Comparison of ENCODE assay signal across 27 cellular contexts in genomic region chr16:15415411-15416070, GRCh38. TPM values are rescaled to one million over a fixed set of nuclear protein-coding genes. Genes with fewer than 3 reads are reported as not detected.
DNase-seq lines count a peak whose midpoint lies in the region; ATAC-seq, FAIRE-seq and TF ChIP-seq lines count a peak whose summit lies in the region.
"Had no signal": no experiment of that assay in that cellular context is flagged by ENCODE, and none has a peak within 500 bp of the region (broad histone marks: within the 10 kb centered on the region; RNA-seq: fewer than 3 reads in every experiment).

No MANE protein-coding gene starts in this region.

- FAIRE-seq in HepG2 (lab: Jason Lieb, UNC) = no peak
- FAIRE-seq: A204.1, endothelial cell of umbilical vein, frontal cortex, GM12891, islet of Langerhans had no signal

- WGBS in HepG2 (ENCODE audit: low lambda C conversion rate) = 72% methylated on average over 6 of the region's 6 CpGs
- WGBS in right lobe of liver (ENCODE audit: insufficient coverage, low coverage, low lambda C conversion rate, missing lambda C conversion rate) = 77% methylated on average over 6 of the region's 6 CpGs
- WGBS in ovary, 3 donors = 65 to 69% (median 67%) methylated on average over 6 of the region's 6 CpGs
- WGBS in body of pancreas, 2 donors = 68 to 69% methylated on average over 6 of the region's 6 CpGs

- TF ChIP-seq EP300 in HepG2 (IDR thresholded peaks at IDR 0.05; ENCODE audit: low read depth in 2 of 2, low read length in 2 of 2) = no peak
- no peak for TF ChIP-seq EP300 in HepG2 (CRISPR knock-in tag; IDR thresholded peaks at IDR 0.05; ENCODE audit: borderline replicate concordance)
- no peak for TF ChIP-seq EP300 in ovary (IDR thresholded peaks at IDR 0.05)

- in situ Hi-C loops in HepG2 (cut with HindIII; ENCODE audit: extremely low pct_ligation_motif_present, low pct_unique_long_range_greater_than_20kb) = no loop called here

- TF ChIP-seq POLR2A in HepG2 (IDR thresholded peaks at IDR 0.05; ENCODE audit: insufficient read depth in 1 of 2, low read depth in 2 of 2, low read length in 2 of 2) (no peak), right lobe of liver (IDR thresholded peaks at IDR 0.05) (no peak), ovary (IDR thresholded peaks at IDR 0.05) (no peak), body of pancreas (IDR thresholded peaks at IDR 0.05) (no peak)

- CTCF ChIA-PET in HepG2 (lab: Yijun Ruan, JAX; ENCODE audit: low intra/inter-chr PET ratio, low total read pairs) = no interaction called here
- CTCF ChIA-PET in GM10248 (lab: Yijun Ruan, JAX) = no interaction called here

- TF ChIP-seq CTCF in HepG2 (CRISPR knock-in tag; IDR thresholded peaks at IDR 0.05) (no peak), right lobe of liver (IDR thresholded peaks at IDR 0.05) (no peak), GM10248 (IDR thresholded peaks at IDR 0.05; ENCODE audit: control extremely low read depth, extremely low read depth, low read depth, missing control alignments) (no peak), ovary (IDR thresholded peaks at IDR 0.05) (no peak), body of pancreas (IDR thresholded peaks at IDR 0.05) (no peak)

- H3K36me3 ChIP-seq in HepG2 (replicated peaks in 1 of 2; ENCODE audit: control insufficient read depth in 1 of 2, insufficient read depth in 2 of 2, low read length in 2 of 2) (no peaks in the 10 kb centered on the region), right lobe of liver (no peaks in the 10 kb centered on the region), ovary (no peaks in the 10 kb centered on the region), body of pancreas (replicated peaks in 1 of 2; ENCODE audit: insufficient read depth in 1 of 2, low read depth in 2 of 2) (no peaks in the 10 kb centered on the region)
- H3K36me3 ChIP-seq: cardiac muscle cell had no signal

- no peak overlapping the region for H2AFZ ChIP-seq in HepG2 (ENCODE audit: low read length)

- H3K9me3 ChIP-seq in HepG2 (ENCODE audit: low read length) (no peaks in the 10 kb centered on the region), right lobe of liver (no peaks in the 10 kb centered on the region), ovary (no peaks in the 10 kb centered on the region), body of pancreas (no peaks in the 10 kb centered on the region)

- H3K27ac ChIP-seq in HepG2 (ENCODE audit: extremely low read length, insufficient read depth, low read length) (no peak overlapping the region), right lobe of liver (no peak overlapping the region), epithelial cell of prostate (peak overlapping the region; percentile 51), ovary (no peak overlapping the region), body of pancreas (no peak overlapping the region)
- H3K27ac ChIP-seq: cardiac muscle cell, KMS-11 had no signal

- no peaks in the 10 kb centered on the region for H3K79me2 ChIP-seq in HepG2 (ENCODE audit: insufficient read depth, low read length)

- H4K20me1 ChIP-seq in HepG2 (ENCODE audit: insufficient read depth, low read length) = no peaks in the 10 kb centered on the region

- H3K27me3 ChIP-seq in HepG2 (ENCODE audit: control insufficient read depth in 1 of 2, insufficient read depth in 2 of 2, low read length in 2 of 2) = no peaks in the 10 kb centered on the region
- H3K27me3 ChIP-seq in right lobe of liver = no peaks in the 10 kb centered on the region
- H3K27me3 ChIP-seq in ovary = no peaks in the 10 kb centered on the region
- no peaks in the 10 kb centered on the region for H3K27me3 ChIP-seq in body of pancreas
- H3K27me3 ChIP-seq: cardiac muscle cell had no signal

- no peak overlapping the region for H3K9ac ChIP-seq in HepG2 (ENCODE audit: insufficient read depth, low read depth, low read length)
- H3K9ac ChIP-seq: KMS-11 had no signal

- no peak overlapping the region for H3K4me3 ChIP-seq in HepG2 (replicated peaks in 1 of 3; ENCODE audit: insufficient read depth in 1 of 3, low read depth in 2 of 3, low read length in 3 of 3)
- H3K4me3 ChIP-seq in right lobe of liver = no peak overlapping the region
- no peak overlapping the region for H3K4me3 ChIP-seq in ovary
- H3K4me3 ChIP-seq in body of pancreas = no peak overlapping the region
- H3K4me3 ChIP-seq: cardiac muscle cell had no signal

- intact Hi-C loops in HepG2 (cut with micrococcal nuclease; ENCODE audit: unreplicated experiment) (no loop called here), right lobe of liver (cut with DNase I) (no loop called here), ovary (cut with DNase I) (no loop called here), body of pancreas (cut with DNase I) (no loop called here)

- H3K4me2 ChIP-seq in HepG2 (ENCODE audit: low read depth, low read length) = no peak overlapping the region
- H3K4me2 ChIP-seq: KMS-11 had no signal

- POLR2A ChIA-PET in HepG2 (lab: Yijun Ruan, JAX) (interaction anchor here (1.8 kb wide), 1 partner anchor 18 kb away, joined by 4 read pairs; no protein-coding TSS in a partner anchor), GM10248 (lab: Yijun Ruan, JAX) (no interaction called here)

- H3K4me1 ChIP-seq in HepG2 (ENCODE audit: insufficient read depth, low read length) (peaks cover 10% of the 10 kb centered on the region), right lobe of liver (no peaks in the 10 kb centered on the region), ovary (ENCODE audit: insufficient read depth) (no peaks in the 10 kb centered on the region), body of pancreas (no peaks in the 10 kb centered on the region)

- TF ChIP-seq RAD21 in HepG2 (CRISPR knock-in tag; IDR thresholded peaks at IDR 0.05) = no peak

- DNase-seq in HepG2 (ENCODE audit: low spot score) = no peak
- DNase-seq in right lobe of liver = no peak
- DNase-seq in epithelial cell of prostate (ENCODE audit: low read depth, low spot score) = no peak
- no peak for DNase-seq in GM10248 (ENCODE audit: extremely low spot score)
- DNase-seq in NCI-H510A (lab: John Stamatoyannopoulos, UW) = no peak
- DNase-seq in ovary = no peak
- no peak for DNase-seq in body of pancreas
- DNase-seq: activated CD4-positive, alpha-beta T cell treated with anti-CD3 and anti-CD28 coated beads for 36 hours; activated naive CD8-positive, alpha-beta T cell treated with anti-CD3 and anti-CD28 coated beads for 36 hours; dermis blood vessel endothelial cell; DMS 273 treated with DMSO at 0.1 percent for 48 hours; GOT3; hippocampal formation; NCI-H1048; NCI-H2029; RPMI8226; stimulated activated CD8-positive, alpha-beta memory T cell treated with anti-CD3 and anti-CD28 coated beads, Interleukin-4, amount 100 ng/mL, for 48 hours had no signal

- no peak for ATAC-seq in HepG2
- no peak for ATAC-seq in right lobe of liver
- peak; percentile 80 for ATAC-seq in SK-N-SH treated with all-trans-retinoic acid at 6 μM for 48 hours
- no peak for ATAC-seq in body of pancreas
- ATAC-seq: activated CD4-positive, alpha-beta T cell treated with anti-CD3 and anti-CD28 coated beads for 36 hours had no signal

- BruUV-seq in HepG2 (replicated peaks; lab: Mats Ljungman, UMichigan) = no TSS peak

RNA-seq across cellular contexts. Expression of gene BMERB1, which starts 18.8 kb away (rescaled TPM):
- total RNA-seq in HepG2 (2016; rRNA removed; fragmentation: Illumina TruSeq; extraction: Trizol) (1.2 and 1.4 TPM in 2 replicates), right lobe of liver (10 to 100 TPM in 4 of 6 experiments, 1 to 10 TPM in 2; 7.0 to 24.0 (median 10.5) TPM), ovary (10 to 100 TPM; 22.6 to 77.5 (median 66.8) TPM), body of pancreas (10 to 100 TPM in 1 of 2 donors, 1 to 10 TPM in 1; 8.9 to 22.3 TPM)
- total RNA-seq in HepG2 (2016; cell fraction: cytosol; rRNA removed; fragmentation: Illumina TruSeq; extraction: Trizol; ENCODE audit: low read depth) = 0.71 and 1.0 TPM in 2 replicates
- 0.69 and 0.79 TPM in 2 replicates for total RNA-seq in HepG2 (2016; cell fraction: insoluble cytoplasmic fraction; rRNA removed; fragmentation: Illumina TruSeq; extraction: Trizol)
- total RNA-seq in HepG2 (2016; cell fraction: membrane; rRNA removed; fragmentation: Illumina TruSeq; extraction: Trizol) = 1.2 and 1.5 TPM in 2 replicates
- 1.3 and 1.4 TPM in 2 replicates for total RNA-seq in HepG2 (2016; cell fraction: nucleus; rRNA removed; fragmentation: Illumina TruSeq; extraction: Trizol)
- polyA plus RNA-seq in HepG2 (2011; rRNA removed) (1.4 and 2.5 TPM in 2 replicates), ovary (10 to 100 TPM; 54.9 to 65.2 TPM)
- polyA plus RNA-seq in HepG2 (2011; cell fraction: cytosol; rRNA removed) = 0.99 and 1.8 TPM in 2 replicates
- polyA plus RNA-seq in HepG2 (2011; cell fraction: nucleus; rRNA removed) = 0.90 and 1.3 TPM in 2 replicates
- polyA plus RNA-seq in HepG2 (2012) = 1.0 and 2.9 TPM in 2 replicates
- 1.4 TPM in 2 replicates for polyA plus RNA-seq in HepG2 (2016; cell fraction: cytosol; fragmentation: Illumina TruSeq; extraction: Trizol; ENCODE audit: low read depth)
- polyA plus RNA-seq in HepG2 (2016; cell fraction: insoluble cytoplasmic fraction; fragmentation: Illumina TruSeq; extraction: Trizol; ENCODE audit: low read depth) = 1.7 and 2.5 TPM in 2 replicates
- polyA plus RNA-seq in HepG2 (2016; cell fraction: membrane; fragmentation: Illumina TruSeq; extraction: Trizol; ENCODE audit: low read depth) = 0.86 and 2.2 TPM in 2 replicates
- polyA plus RNA-seq in HepG2 (2016; cell fraction: nucleus; fragmentation: Illumina TruSeq; extraction: Trizol; ENCODE audit: insufficient read depth, low read depth) = 1.2 and 2.5 TPM in 2 replicates
- 2.4 and 7.1 TPM in 2 replicates for polyA minus RNA-seq in HepG2 (2011; rRNA and poly(A)+ RNA removed; ENCODE audit: low replicate concordance)
- polyA minus RNA-seq in HepG2 (2011; cell fraction: cytosol; rRNA and poly(A)+ RNA removed) = 0.53 and 1.3 TPM in 2 replicates
- polyA minus RNA-seq in HepG2 (2011; cell fraction: nucleus; rRNA and poly(A)+ RNA removed) = 1.2 and 2.7 TPM in 2 replicates

RNA-seq across cellular contexts. Expression of gene MPV17L, which starts 20.0 kb away (rescaled TPM):
- total RNA-seq in HepG2 (2016; rRNA removed; fragmentation: Illumina TruSeq; extraction: Trizol) (63.8 and 75.8 TPM in 2 replicates), right lobe of liver (10 to 100 TPM in 5 of 6 experiments, 1 to 10 TPM in 1; 9.3 to 18.8 (median 16.0) TPM), ovary (10 to 100 TPM in 5 of 7 donors, 1 to 10 TPM in 2; 4.7 to 13.9 (median 11.0) TPM), body of pancreas (10 to 100 TPM; 14.5 to 35.3 TPM)
- total RNA-seq in HepG2 (2016; cell fraction: cytosol; rRNA removed; fragmentation: Illumina TruSeq; extraction: Trizol; ENCODE audit: low read depth) = 10.1 and 10.5 TPM in 2 replicates
- total RNA-seq in HepG2 (2016; cell fraction: insoluble cytoplasmic fraction; rRNA removed; fragmentation: Illumina TruSeq; extraction: Trizol) = 63.6 and 79.3 TPM in 2 replicates
- total RNA-seq in HepG2 (2016; cell fraction: membrane; rRNA removed; fragmentation: Illumina TruSeq; extraction: Trizol) = 45.8 and 49.0 TPM in 2 replicates
- 37.4 and 38.1 TPM in 2 replicates for total RNA-seq in HepG2 (2016; cell fraction: nucleus; rRNA removed; fragmentation: Illumina TruSeq; extraction: Trizol)
- polyA plus RNA-seq in HepG2 (2011; rRNA removed) (33.6 and 34.7 TPM in 2 replicates), ovary (1 to 10 TPM; 3.8 to 7.0 TPM)
- polyA plus RNA-seq in HepG2 (2011; cell fraction: cytosol; rRNA removed) = 30.7 and 35.5 TPM in 2 replicates
- polyA plus RNA-seq in HepG2 (2011; cell fraction: nucleus; rRNA removed) = 10.6 and 16.5 TPM in 2 replicates
- 15.0 and 21.1 TPM in 2 replicates for polyA plus RNA-seq in HepG2 (2012)
- polyA plus RNA-seq in HepG2 (2016; cell fraction: cytosol; fragmentation: Illumina TruSeq; extraction: Trizol; ENCODE audit: low read depth) = 6.4 and 10.6 TPM in 2 replicates
- 56.5 and 61.1 TPM in 2 replicates for polyA plus RNA-seq in HepG2 (2016; cell fraction: insoluble cytoplasmic fraction; fragmentation: Illumina TruSeq; extraction: Trizol; ENCODE audit: low read depth)
- polyA plus RNA-seq in HepG2 (2016; cell fraction: membrane; fragmentation: Illumina TruSeq; extraction: Trizol; ENCODE audit: low read depth) = 26.1 and 27.8 TPM in 2 replicates
- 49.1 and 49.6 TPM in 2 replicates for polyA plus RNA-seq in HepG2 (2016; cell fraction: nucleus; fragmentation: Illumina TruSeq; extraction: Trizol; ENCODE audit: insufficient read depth, low read depth)
- 10.5 and 73.9 TPM in 2 replicates for polyA minus RNA-seq in HepG2 (2011; rRNA and poly(A)+ RNA removed; ENCODE audit: low replicate concordance)
- polyA minus RNA-seq in HepG2 (2011; cell fraction: cytosol; rRNA and poly(A)+ RNA removed) = 42.8 and 48.0 TPM in 2 replicates
- 20.3 and 27.0 TPM in 2 replicates for polyA minus RNA-seq in HepG2 (2011; cell fraction: nucleus; rRNA and poly(A)+ RNA removed)
- total RNA-seq: activated CD4-positive, alpha-beta T cell treated with anti-CD3 and anti-CD28 coated beads for 36 hours; HT-29 had no signal

RNA-seq across cellular contexts. Expression of gene NPIPA5, which starts 37.4 kb away (rescaled TPM):
- total RNA-seq in HepG2 (2016; rRNA removed; fragmentation: Illumina TruSeq; extraction: Trizol) (9.7 and 10.7 TPM in 2 replicates), right lobe of liver (1 to 10 TPM in 5 of 6 experiments, not detected in 1; 1.9 to 5.5 (median 3.5) TPM), ovary (10 to 100 TPM in 5 of 7 donors, 1 to 10 TPM in 2; 3.9 to 29.5 (median 19.4) TPM), body of pancreas (10 to 100 TPM in 1 of 2 donors, 1 to 10 TPM in 1; 6.5 to 13.2 TPM)
- total RNA-seq in HepG2 (2016; cell fraction: cytosol; rRNA removed; fragmentation: Illumina TruSeq; extraction: Trizol; ENCODE audit: low read depth) = 0.62 and 0.91 TPM in 2 replicates
- 3.5 and 8.2 TPM in 2 replicates for total RNA-seq in HepG2 (2016; cell fraction: insoluble cytoplasmic fraction; rRNA removed; fragmentation: Illumina TruSeq; extraction: Trizol)
- total RNA-seq in HepG2 (2016; cell fraction: membrane; rRNA removed; fragmentation: Illumina TruSeq; extraction: Trizol) = 1.9 and 3.2 TPM in 2 replicates
- total RNA-seq in HepG2 (2016; cell fraction: nucleus; rRNA removed; fragmentation: Illumina TruSeq; extraction: Trizol) = 3.3 and 5.3 TPM in 2 replicates
- polyA plus RNA-seq in HepG2 (2011; rRNA removed) (21.5 and 26.9 TPM in 2 replicates), ovary (10 to 100 TPM; 54.5 to 92.2 TPM)
- 7.8 and 8.6 TPM in 2 replicates for polyA plus RNA-seq in HepG2 (2011; cell fraction: cytosol; rRNA removed)
- polyA plus RNA-seq in HepG2 (2011; cell fraction: nucleus; rRNA removed) = 68.2 and 83.9 TPM in 2 replicates
- polyA plus RNA-seq in HepG2 (2012) = 18.3 and 21.4 TPM in 2 replicates
- polyA plus RNA-seq in HepG2 (2016; cell fraction: cytosol; fragmentation: Illumina TruSeq; extraction: Trizol; ENCODE audit: low read depth) = 3.3 and 4.8 TPM in 2 replicates
- polyA plus RNA-seq in HepG2 (2016; cell fraction: insoluble cytoplasmic fraction; fragmentation: Illumina TruSeq; extraction: Trizol; ENCODE audit: low read depth) = 16.9 and 26.5 TPM in 2 replicates
- polyA plus RNA-seq in HepG2 (2016; cell fraction: membrane; fragmentation: Illumina TruSeq; extraction: Trizol; ENCODE audit: low read depth) = 6.5 and 11.7 TPM in 2 replicates
- 91.4 and 92.8 TPM in 2 replicates for polyA plus RNA-seq in HepG2 (2016; cell fraction: nucleus; fragmentation: Illumina TruSeq; extraction: Trizol; ENCODE audit: insufficient read depth, low read depth)
- polyA minus RNA-seq in HepG2 (2011; rRNA and poly(A)+ RNA removed; ENCODE audit: low replicate concordance) = 0.30 and 1.0 TPM in 2 replicates
- polyA minus RNA-seq in HepG2 (2011; cell fraction: cytosol; rRNA and poly(A)+ RNA removed) = 0.59 TPM in 1 of 2 replicates, not detected in the other
- 5.7 and 5.8 TPM in 2 replicates for polyA minus RNA-seq in HepG2 (2011; cell fraction: nucleus; rRNA and poly(A)+ RNA removed)
- total RNA-seq: HT-29 had no signal
- polyA plus RNA-seq: CD14-positive monocyte had no signal
